8 cellular contexts compared by ENCODE assay signal in the genomic region with DNA sequence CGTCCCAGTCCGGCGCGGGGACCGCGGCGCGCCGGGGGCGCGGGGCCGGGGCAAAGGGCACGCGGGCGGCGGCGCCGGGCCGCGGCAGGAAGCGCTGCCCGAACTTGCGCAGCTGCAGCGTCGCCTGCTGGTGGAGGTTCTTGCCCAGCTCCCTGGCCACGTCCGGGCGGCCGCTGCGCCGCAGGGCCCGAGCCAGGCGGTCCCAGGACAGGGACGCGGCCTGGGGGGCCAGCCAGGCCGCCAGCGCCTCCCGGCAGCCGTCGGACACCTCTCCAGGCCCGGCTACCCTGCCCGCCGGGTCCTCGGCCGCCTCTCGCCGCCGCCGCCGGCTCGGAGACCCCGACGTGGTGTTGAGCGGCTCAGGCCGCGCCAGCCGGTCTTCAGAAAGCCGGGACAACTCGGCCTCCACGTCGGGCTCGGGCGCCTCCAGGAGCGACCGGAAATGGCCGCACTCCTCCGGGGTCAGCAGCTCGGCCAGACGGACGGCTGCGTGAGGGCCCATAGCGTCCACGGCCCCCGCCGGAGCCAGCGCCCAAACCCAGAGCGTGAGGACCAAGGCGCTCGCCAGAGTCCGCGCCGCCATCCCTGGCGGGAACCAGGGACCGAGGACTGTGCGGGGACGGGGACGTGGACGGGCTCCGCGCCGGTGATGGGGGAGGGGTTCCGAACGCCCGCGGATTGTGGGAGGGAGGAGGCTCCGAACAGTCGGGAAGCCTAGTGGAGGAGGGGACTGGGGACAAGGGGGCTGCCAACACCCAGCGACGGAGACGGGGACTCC. TPM values are rescaled to one million over a fixed set of nuclear protein-coding genes. Genes with fewer than 3 reads are reported as not detected.
DNase-seq lines count a peak whose midpoint lies in the region; TF ChIP-seq lines count a peak whose summit lies in the region.

No MANE protein-coding gene starts in this region.

- POLR2A ChIA-PET in AG04449 (lab: Yijun Ruan, JAX), result interaction anchor here (0.8 kb wide), 1 partner anchor 103 kb away, joined by 5 read pairs; no protein-coding TSS in a partner anchor
- POLR2A ChIA-PET in RWPE1 (lab: Yijun Ruan, JAX; ENCODE audit: low non-redundant PET), result no interaction called here

- TF ChIP-seq CTCF in AG04449 (IDR thresholded peaks at IDR 0.05; ENCODE audit: insufficient read depth, low read length, missing control alignments) (peak; percentile 84), RWPE1 (conservative IDR thresholded peaks at IDR 0.05; ENCODE audit: low read depth) (peak; percentile 66), neutrophil (IDR thresholded peaks at IDR 0.05) (no peak), testis (IDR thresholded peaks at IDR 0.05) (peak; percentile 27 to 67 (median 37))

- intact Hi-C loops in testis (cut with DNase I; ENCODE audit: low total_unique reads), result no loop called here

- CTCF ChIA-PET in AG04449 (lab: Yijun Ruan, JAX) (interaction anchor here (0.9 to 5.5 kb wide), 13 partner anchors 10 to 394 kb away, joined by 3 to 39 read pairs (median 6); a partner anchor contains a TSS), RWPE1 (lab: Yijun Ruan, JAX) (interaction anchor here (0.5 to 2.6 kb wide), 13 partner anchors 9 to 1252 kb away, joined by 3 to 13 read pairs (median 4); no protein-coding TSS in a partner anchor)

- H3K4me3 ChIP-seq in AG04449 (ENCODE audit: low read depth, low read length), result peak overlapping the region; percentile 52
- peak overlapping the region; percentile 56 for H3K4me3 ChIP-seq in H7 (ENCODE audit: insufficient read depth, low read depth, low read length)
- H3K4me3 ChIP-seq in neutrophil (ENCODE audit: low read depth in 1 of 2, low read length in 1 of 2), result peak overlapping the region; percentile 23 to 52
- peak overlapping the region; percentile 62 to 76 for H3K4me3 ChIP-seq in testis

- H3K36me3 ChIP-seq in H7 (replicated peaks; ENCODE audit: control insufficient read depth, insufficient read depth, low read length) (no peaks in the 10 kb centered on the region), neutrophil (no peaks in the 10 kb centered on the region), testis (ENCODE audit: low read depth, missing control alignments) (no peaks in the 10 kb centered on the region)

- TF ChIP-seq POLR2A in testis (IDR thresholded peaks at IDR 0.05), result no peak

- no peak overlapping the region for H3K27ac ChIP-seq in RWPE1
- no peak overlapping the region for H3K27ac ChIP-seq in neutrophil
- H3K27ac ChIP-seq in testis, result peak overlapping the region; percentile 83 to 85

- 11% methylated on average over 17 to 55 of the region's 100 CpGs for WGBS in testis, 2 donors

- H3K27me3 ChIP-seq in H7 (ENCODE audit: control insufficient read depth, insufficient read depth, low read length) (peaks cover 30% of the 10 kb centered on the region), neutrophil (peaks cover 71% of the 10 kb centered on the region), testis (no peaks in the 10 kb centered on the region)

- DNase-seq in AG04449 (ENCODE audit: low read depth, low spot score) (no peak), H7 (peak; percentile 95), RWPE1 (ENCODE audit: low spot score) (peak; percentile 56), globus pallidus (ENCODE audit: low spot score) (peak; percentile 70), testis (peak; percentile 81), NCI-H524 treated with DMSO at 0.1 percent for 48 hours (lab: John Stamatoyannopoulos, UW) (no peak)
- peak; percentile 72 for DNase-seq in activated naive CD4-positive, alpha-beta T cell treated with anti-CD3 and anti-CD28 coated beads, Interleukin-2, amount 50 U/mL, for 16 hours

- no peaks in the 10 kb centered on the region for H3K9me3 ChIP-seq in neutrophil
- no peaks in the 10 kb centered on the region for H3K9me3 ChIP-seq in testis

- peaks cover 8 to 12% of the 10 kb centered on the region in 2 experiments for H3K4me1 ChIP-seq in neutrophil (ENCODE audit: control insufficient read depth in 1 of 2, insufficient read depth in 1 of 2, low read depth in 1 of 2, low read length in 1 of 2)
- H3K4me1 ChIP-seq in testis, result peaks cover 7% of the 10 kb centered on the region

RNA-seq across cellular contexts. Expression of a gene that starts 34.0 kb away (rescaled TPM):
- 5.0 and 5.8 TPM in 2 replicates for total RNA-seq in H7 (2014; rRNA removed; shearing (Covaris generic))
- total RNA-seq in testis, result 1 to 10 TPM; 1.7 to 2.1 TPM
- 1.1 TPM for polyA plus RNA-seq in testis (ENCODE audit: insufficient read depth, low read depth, low replicate concordance)

Comparison
In these comparisons a context has a peak if more than half of its experiments do, and no peak if none do; other contexts are left out.
1. DNase-seq: peak in H7 (single experiment), RWPE1 (single experiment), activated naive CD4-positive, alpha-beta T cell treated with anti-CD3 and anti-CD28 coated beads, Interleukin-2, amount 50 U/mL, for 16 hours (single experiment), globus pallidus (single experiment) and testis (single experiment); none in AG04449 (single experiment) and NCI-H524 treated with DMSO at 0.1 percent for 48 hours (single experiment).
2. H3K27ac ChIP-seq: peak in testis (2 of 2); none in RWPE1 (single experiment) and neutrophil (single experiment).
3. Peak in every context shown above with its lines, with median percentiles within 50 percentile points of each other: H3K4me3 ChIP-seq.